ENCODE assay signal across 14 cellular contexts in the genomic region with DNA sequence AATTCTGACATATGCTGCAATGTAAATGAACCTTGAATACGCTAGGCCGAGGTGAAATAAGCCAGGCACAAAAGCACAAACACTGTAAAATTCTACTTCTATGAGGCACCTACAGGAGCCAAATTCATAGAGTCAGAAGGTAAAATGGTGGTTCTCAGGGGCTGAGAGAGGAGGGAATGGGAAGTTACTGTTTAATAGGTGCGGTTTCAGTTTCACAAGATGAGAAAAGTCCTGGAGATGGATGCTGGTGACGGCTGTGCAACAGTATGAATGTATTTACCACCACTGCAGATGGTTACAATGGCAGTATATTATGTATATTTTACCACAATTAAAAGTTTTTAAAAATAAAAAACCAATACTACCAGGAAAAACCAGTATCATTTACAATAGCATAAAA. TPM values are rescaled to one million over a fixed set of nuclear protein-coding genes. Genes with fewer than 3 reads are reported as not detected.
A peak's percentile ranks its signal among the peaks of the same experiment; 100 is the strongest.
DNase-seq lines count a peak whose midpoint lies in the region; ATAC-seq and TF ChIP-seq lines count a peak whose summit lies in the region.
"Had no signal": no experiment of that assay in that cellular context is flagged by ENCODE, and none has a peak within 500 bp of the region (broad histone marks: within the 10 kb centered on the region; RNA-seq: fewer than 3 reads in every experiment).

No MANE protein-coding gene starts in this region.

- peak; percentile 46 for DNase-seq in CD14-positive monocyte (ENCODE audit: low spot score)
- peak; percentile 43 to 59 for DNase-seq in HL-60 (ENCODE audit: low read depth in 1 of 2, low spot score in 1 of 2)
- DNase-seq in SK-N-MC (ENCODE audit: low read depth, low spot score) = no peak
- no peak for DNase-seq in naive B cell
- DNase-seq in ureter (ENCODE audit: low spot score) = no peak
- no peak for DNase-seq in NCI-H526 (lab: John Stamatoyannopoulos, UW)
- no peak for DNase-seq in dorsolateral prefrontal cortex
- DNase-seq: activated CD4-positive, alpha-beta T cell treated with anti-CD3 and anti-CD28 coated beads, Interleukin-2, amount 50 U/mL, for 48 hours; activated naive CD4-positive, alpha-beta T cell treated with Interleukin-2 at 50 U/mL for 16 hours; C1 segment of cervical spinal cord; kidney; NCI-H1417 treated with DMSO at 0.1 percent for 48 hours; transverse colon had no signal

- H3K9me3 Mint-ChIP-seq in CD14-positive monocyte (peaks cover 0 to 1% (median 0%) of the 10 kb centered on the region in 7 donors), naive B cell (no peaks in the 10 kb centered on the region)

- H3K27me3 ChIP-seq in HL-60 (ENCODE audit: insufficient read depth, poor library complexity, severe bottlenecking) = no peaks in the 10 kb centered on the region
- H3K27me3 ChIP-seq in dorsolateral prefrontal cortex = no peaks in the 10 kb centered on the region
- H3K27me3 ChIP-seq: transverse colon had no signal

- H3K4me3 Mint-ChIP-seq in CD14-positive monocyte = peak overlapping the region in 1 of 2 donors; percentile 39
- peak overlapping the region in 5 of 8 donors; percentile 10 to 91 (median 53) for H3K4me3 Mint-ChIP-seq in naive B cell

- intact Hi-C loops in CD14-positive monocyte (cut with micrococcal nuclease) = loop anchor here in 1 of 2 donors (10.0 kb wide), 4 partner anchors 300 to 1320 kb away; a partner anchor contains a TSS
- intact Hi-C loops in dorsolateral prefrontal cortex (cut with DNase I) = no loop called here

- H3K27ac Mint-ChIP-seq in CD14-positive monocyte = peak overlapping the region; percentile 99 to 100 (median 99)
- H3K27ac Mint-ChIP-seq in naive B cell = peak overlapping the region; percentile 31 to 100 (median 92)

- H3K27ac ChIP-seq in HL-60 (replicated peaks) (peak overlapping the region; percentile 91), SK-N-MC (peak overlapping the region; percentile 14; the same call in 1 of the 2 replicates), dorsolateral prefrontal cortex (peak overlapping the region in 20 of 59 donors; percentile 1 to 55 (median 27))

- H3K4me1 Mint-ChIP-seq in CD14-positive monocyte = peaks cover 87% of the 10 kb centered on the region
- peaks cover 66 to 90% (median 85%) of the 10 kb centered on the region in 3 donors for H3K4me1 Mint-ChIP-seq in naive B cell

- H3K36me3 Mint-ChIP-seq in CD14-positive monocyte = peaks cover 12 to 26% of the 10 kb centered on the region in 2 donors
- no peaks in the 10 kb centered on the region for H3K36me3 Mint-ChIP-seq in naive B cell

- no peak for ATAC-seq in naive B cell (ENCODE audit: low read depth in 2 of 2)
- ATAC-seq in GM19023 (IDR thresholded peaks at IDR 0.05; ENCODE audit: unreplicated experiment) = no peak

- no peak overlapping the region for H3K4me3 ChIP-seq in HL-60 (replicated peaks; ENCODE audit: insufficient read depth, low read length)
- H3K4me3 ChIP-seq in SK-N-MC = no peak overlapping the region
- no peak overlapping the region for H3K4me3 ChIP-seq in dorsolateral prefrontal cortex
- H3K4me3 ChIP-seq: transverse colon had no signal

- H3K27me3 Mint-ChIP-seq in CD14-positive monocyte (ENCODE audit: low read depth in 3 of 3) (peaks cover 0 to 1% (median 0%) of the 10 kb centered on the region in 3 donors), naive B cell (no peaks in the 10 kb centered on the region)

- peaks cover 8% of the 10 kb centered on the region for H3K36me3 ChIP-seq in SK-N-MC (ENCODE audit: insufficient read depth, low read length)
- H3K36me3 ChIP-seq: transverse colon had no signal

- no peak overlapping the region for H3K9ac ChIP-seq in SK-N-MC (ENCODE audit: insufficient read length)

- no peaks in the 10 kb centered on the region for H3K9me3 ChIP-seq in SK-N-MC (ENCODE audit: low read depth, low read length)
- H3K9me3 ChIP-seq: transverse colon had no signal

- TF ChIP-seq CTCF in CD14-positive monocyte (IDR thresholded peaks at IDR 0.05) = no peak
- TF ChIP-seq CTCF in HL-60 (IDR thresholded peaks at IDR 0.05; ENCODE audit: insufficient read depth, low read length) = no peak
- no peak for TF ChIP-seq CTCF in dorsolateral prefrontal cortex (IDR thresholded peaks at IDR 0.05 in 54 of 56, conservative IDR thresholded peaks at IDR 0.05 in 2 of 56; ENCODE audit: low read depth in 1 of 56, partially characterized antibody in 56 of 56)

RNA-seq across cellular contexts. Expression of a gene that starts 4.0 kb away (rescaled TPM):
- 1 to 10 TPM in 1 of 2 donors, under 1 TPM in 1; 0.84 to 1.8 TPM for polyA plus RNA-seq in CD14-positive monocyte
- 1 to 10 TPM; 1.1 to 4.8 (median 2.3) TPM for polyA plus RNA-seq in naive B cell (ENCODE audit: low read depth in 6 of 6)
- total RNA-seq in ureter = 97.6 TPM
- total RNA-seq in dorsolateral prefrontal cortex = 100 to 1,000 TPM; 167 to 402 (median 279) TPM

Comparison
In these comparisons a context has a peak if more than half of its experiments do, and no peak if none do; other contexts are left out.
1. DNase-seq: peak in CD14-positive monocyte (single experiment) and HL-60 (2 of 2); none in SK-N-MC (single experiment), naive B cell (single experiment), ureter (single experiment), NCI-H526 (0 of 2) and dorsolateral prefrontal cortex (0 of 10).